In the genomic region with DNA sequence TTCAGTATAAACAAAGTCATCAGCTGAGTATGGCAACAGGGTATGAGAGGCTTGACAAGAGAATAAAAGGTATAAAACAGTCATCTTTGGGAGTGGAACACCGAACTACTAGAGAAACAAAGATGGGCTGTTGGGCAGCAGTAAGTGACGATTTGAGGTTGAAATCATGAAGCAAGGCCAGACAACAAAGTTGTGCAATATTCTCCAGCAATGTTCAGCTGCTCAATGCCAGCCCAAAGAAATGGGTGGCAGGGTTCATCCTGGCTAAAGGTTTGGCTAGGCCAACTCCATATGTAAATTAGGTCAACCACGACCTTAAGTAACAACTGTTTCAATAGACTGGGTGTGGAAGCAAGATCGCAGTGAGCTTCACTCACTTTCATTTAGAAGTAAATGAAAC, we compare ENCODE assay signal across 1 cellular context.
TF ChIP-seq lines count a peak whose summit lies in the region.

No MANE protein-coding gene starts in this region.

TF ChIP-seq in GM23338, 12 proteins besides CTCF, POLR2A, EP300 and RAD21:
- TF ChIP-seq, protein P1, sequence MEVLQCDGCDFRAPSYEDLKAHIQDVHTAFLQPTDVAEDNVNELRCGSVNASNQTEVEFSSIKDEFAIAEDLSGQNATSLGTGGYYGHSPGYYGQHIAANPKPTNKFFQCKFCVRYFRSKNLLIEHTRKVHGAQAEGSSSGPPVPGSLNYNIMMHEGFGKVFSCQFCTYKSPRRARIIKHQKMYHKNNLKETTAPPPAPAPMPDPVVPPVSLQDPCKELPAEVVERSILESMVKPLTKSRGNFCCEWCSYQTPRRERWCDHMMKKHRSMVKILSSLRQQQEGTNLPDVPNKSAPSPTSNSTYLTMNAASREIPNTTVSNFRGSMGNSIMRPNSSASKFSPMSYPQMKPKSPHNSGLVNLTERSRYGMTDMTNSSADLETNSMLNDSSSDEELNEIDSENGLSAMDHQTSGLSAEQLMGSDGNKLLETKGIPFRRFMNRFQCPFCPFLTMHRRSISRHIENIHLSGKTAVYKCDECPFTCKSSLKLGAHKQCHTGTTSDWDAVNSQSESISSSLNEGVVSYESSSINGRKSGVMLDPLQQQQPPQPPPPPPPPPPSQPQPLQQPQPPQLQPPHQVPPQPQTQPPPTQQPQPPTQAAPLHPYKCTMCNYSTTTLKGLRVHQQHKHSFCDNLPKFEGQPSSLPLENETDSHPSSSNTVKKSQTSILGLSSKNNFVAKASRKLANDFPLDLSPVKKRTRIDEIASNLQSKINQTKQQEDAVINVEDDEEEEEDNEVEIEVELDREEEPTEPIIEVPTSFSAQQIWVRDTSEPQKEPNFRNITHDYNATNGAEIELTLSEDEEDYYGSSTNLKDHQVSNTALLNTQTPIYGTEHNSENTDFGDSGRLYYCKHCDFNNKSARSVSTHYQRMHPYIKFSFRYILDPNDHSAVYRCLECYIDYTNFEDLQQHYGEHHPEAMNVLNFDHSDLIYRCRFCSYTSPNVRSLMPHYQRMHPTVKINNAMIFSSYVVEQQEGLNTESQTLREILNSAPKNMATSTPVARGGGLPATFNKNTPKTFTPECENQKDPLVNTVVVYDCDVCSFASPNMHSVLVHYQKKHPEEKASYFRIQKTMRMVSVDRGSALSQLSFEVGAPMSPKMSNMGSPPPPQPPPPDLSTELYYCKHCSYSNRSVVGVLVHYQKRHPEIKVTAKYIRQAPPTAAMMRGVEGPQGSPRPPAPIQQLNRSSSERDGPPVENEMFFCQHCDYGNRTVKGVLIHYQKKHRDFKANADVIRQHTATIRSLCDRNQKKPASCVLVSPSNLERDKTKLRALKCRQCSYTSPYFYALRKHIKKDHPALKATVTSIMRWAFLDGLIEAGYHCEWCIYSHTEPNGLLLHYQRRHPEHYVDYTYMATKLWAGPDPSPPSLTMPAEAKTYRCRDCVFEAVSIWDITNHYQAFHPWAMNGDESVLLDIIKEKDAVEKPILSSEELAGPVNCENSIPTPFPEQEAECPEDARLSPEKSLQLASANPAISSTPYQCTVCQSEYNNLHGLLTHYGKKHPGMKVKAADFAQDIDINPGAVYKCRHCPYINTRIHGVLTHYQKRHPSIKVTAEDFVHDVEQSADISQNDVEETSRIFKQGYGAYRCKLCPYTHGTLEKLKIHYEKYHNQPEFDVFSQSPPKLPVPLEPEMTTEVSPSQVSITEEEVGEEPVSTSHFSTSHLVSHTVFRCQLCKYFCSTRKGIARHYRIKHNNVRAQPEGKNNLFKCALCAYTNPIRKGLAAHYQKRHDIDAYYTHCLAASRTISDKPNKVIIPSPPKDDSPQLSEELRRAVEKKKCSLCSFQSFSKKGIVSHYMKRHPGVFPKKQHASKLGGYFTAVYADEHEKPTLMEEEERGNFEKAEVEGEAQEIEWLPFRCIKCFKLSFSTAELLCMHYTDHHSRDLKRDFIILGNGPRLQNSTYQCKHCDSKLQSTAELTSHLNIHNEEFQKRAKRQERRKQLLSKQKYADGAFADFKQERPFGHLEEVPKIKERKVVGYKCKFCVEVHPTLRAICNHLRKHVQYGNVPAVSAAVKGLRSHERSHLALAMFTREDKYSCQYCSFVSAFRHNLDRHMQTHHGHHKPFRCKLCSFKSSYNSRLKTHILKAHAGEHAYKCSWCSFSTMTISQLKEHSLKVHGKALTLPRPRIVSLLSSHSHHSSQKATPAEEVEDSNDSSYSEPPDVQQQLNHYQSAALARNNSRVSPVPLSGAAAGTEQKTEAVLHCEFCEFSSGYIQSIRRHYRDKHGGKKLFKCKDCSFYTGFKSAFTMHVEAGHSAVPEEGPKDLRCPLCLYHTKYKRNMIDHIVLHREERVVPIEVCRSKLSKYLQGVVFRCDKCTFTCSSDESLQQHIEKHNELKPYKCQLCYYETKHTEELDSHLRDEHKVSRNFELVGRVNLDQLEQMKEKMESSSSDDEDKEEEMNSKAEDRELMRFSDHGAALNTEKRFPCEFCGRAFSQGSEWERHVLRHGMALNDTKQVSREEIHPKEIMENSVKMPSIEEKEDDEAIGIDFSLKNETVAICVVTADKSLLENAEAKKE (CRISPR knock-in tag; IDR thresholded peaks at IDR 0.05): no peak
- TF ChIP-seq ZNF331 (CRISPR knock-in tag; IDR thresholded peaks at IDR 0.05; ENCODE audit: low read depth) (no peak), ZNF114 (CRISPR knock-in tag; IDR thresholded peaks at IDR 0.05) (no peak), NANOG (IDR thresholded peaks at IDR 0.05; ENCODE audit: borderline replicate concordance) (no peak), EZH2 (IDR thresholded peaks at IDR 0.05; ENCODE audit: low read depth, unreplicated experiment) (no peak)
- TF ChIP-seq, protein P2, sequence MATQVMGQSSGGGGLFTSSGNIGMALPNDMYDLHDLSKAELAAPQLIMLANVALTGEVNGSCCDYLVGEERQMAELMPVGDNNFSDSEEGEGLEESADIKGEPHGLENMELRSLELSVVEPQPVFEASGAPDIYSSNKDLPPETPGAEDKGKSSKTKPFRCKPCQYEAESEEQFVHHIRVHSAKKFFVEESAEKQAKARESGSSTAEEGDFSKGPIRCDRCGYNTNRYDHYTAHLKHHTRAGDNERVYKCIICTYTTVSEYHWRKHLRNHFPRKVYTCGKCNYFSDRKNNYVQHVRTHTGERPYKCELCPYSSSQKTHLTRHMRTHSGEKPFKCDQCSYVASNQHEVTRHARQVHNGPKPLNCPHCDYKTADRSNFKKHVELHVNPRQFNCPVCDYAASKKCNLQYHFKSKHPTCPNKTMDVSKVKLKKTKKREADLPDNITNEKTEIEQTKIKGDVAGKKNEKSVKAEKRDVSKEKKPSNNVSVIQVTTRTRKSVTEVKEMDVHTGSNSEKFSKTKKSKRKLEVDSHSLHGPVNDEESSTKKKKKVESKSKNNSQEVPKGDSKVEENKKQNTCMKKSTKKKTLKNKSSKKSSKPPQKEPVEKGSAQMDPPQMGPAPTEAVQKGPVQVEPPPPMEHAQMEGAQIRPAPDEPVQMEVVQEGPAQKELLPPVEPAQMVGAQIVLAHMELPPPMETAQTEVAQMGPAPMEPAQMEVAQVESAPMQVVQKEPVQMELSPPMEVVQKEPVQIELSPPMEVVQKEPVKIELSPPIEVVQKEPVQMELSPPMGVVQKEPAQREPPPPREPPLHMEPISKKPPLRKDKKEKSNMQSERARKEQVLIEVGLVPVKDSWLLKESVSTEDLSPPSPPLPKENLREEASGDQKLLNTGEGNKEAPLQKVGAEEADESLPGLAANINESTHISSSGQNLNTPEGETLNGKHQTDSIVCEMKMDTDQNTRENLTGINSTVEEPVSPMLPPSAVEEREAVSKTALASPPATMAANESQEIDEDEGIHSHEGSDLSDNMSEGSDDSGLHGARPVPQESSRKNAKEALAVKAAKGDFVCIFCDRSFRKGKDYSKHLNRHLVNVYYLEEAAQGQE (IDR thresholded peaks at IDR 0.05; ENCODE audit: unreplicated experiment): no peak
